ENCODE assay signal across 19 cellular contexts in genomic region chr20:14470977-14471642, GRCh38.
DNase-seq lines count a peak whose midpoint lies in the region; ATAC-seq and TF ChIP-seq lines count a peak whose summit lies in the region.
"Had no signal": no experiment of that assay in that cellular context is flagged by ENCODE, and none has a peak within 500 bp of the region (broad histone marks: within the 10 kb centered on the region; RNA-seq: fewer than 3 reads in every experiment).

No MANE protein-coding gene starts in this region.

- H3F3A ChIP-seq in neural progenitor cell (ENCODE audit: low read depth) = peaks cover 5% of the 10 kb centered on the region

- H3K27me3 Mint-ChIP-seq in neural progenitor cell (ENCODE audit: insufficient read depth, low read depth) = peaks cover 2% of the 10 kb centered on the region
- H3K27me3 Mint-ChIP-seq: CD4-positive, CD25-positive, alpha-beta regulatory T cell had no signal

- no peak overlapping the region for H3K27ac Mint-ChIP-seq in neural progenitor cell
- H3K27ac Mint-ChIP-seq: CD4-positive, CD25-positive, alpha-beta regulatory T cell had no signal

- H3K4me2 ChIP-seq in neural progenitor cell = peak overlapping the region; percentile 58

- no peaks in the 10 kb centered on the region for H4K20me1 ChIP-seq in neural progenitor cell (ENCODE audit: low read depth)

- H3K27ac ChIP-seq in SK-N-MC = no peak overlapping the region
- no peak overlapping the region for H3K27ac ChIP-seq in neural progenitor cell
- no peak overlapping the region for H3K27ac ChIP-seq in heart right ventricle
- H3K27ac ChIP-seq in heart left ventricle = no peak overlapping the region
- H3K27ac ChIP-seq: Peyer's patch, SJCRH30 had no signal

- H3K9me3 Mint-ChIP-seq in neural progenitor cell = peaks cover 19% of the 10 kb centered on the region

- H3K4me1 Mint-ChIP-seq in neural progenitor cell = peaks cover 2% of the 10 kb centered on the region
- H3K4me1 Mint-ChIP-seq: CD4-positive, CD25-positive, alpha-beta regulatory T cell had no signal

- intact Hi-C loops in heart right ventricle (cut with DNase I) = no loop called here
- intact Hi-C loops in heart left ventricle (cut with DNase I) = no loop called here

- TF ChIP-seq CTCF in neural progenitor cell (IDR thresholded peaks at IDR 0.05) (no peak), heart right ventricle (IDR thresholded peaks at IDR 0.05) (no peak), heart left ventricle (IDR thresholded peaks at IDR 0.05) (no peak)

- H3K27me3 ChIP-seq in neural progenitor cell = no peaks in the 10 kb centered on the region
- no peaks in the 10 kb centered on the region for H3K27me3 ChIP-seq in heart right ventricle
- no peaks in the 10 kb centered on the region for H3K27me3 ChIP-seq in heart left ventricle
- H3K27me3 ChIP-seq: BE2C, Peyer's patch, SJCRH30 had no signal

- H3K4me3 ChIP-seq in SK-N-MC (0 out of 2 replicates have a peak overlapping the region, but pooled peaks have one; percentile 12), neural progenitor cell (no peak overlapping the region), heart right ventricle (no peak overlapping the region), heart left ventricle (no peak overlapping the region)
- H3K4me3 ChIP-seq: Peyer's patch, SJCRH30 had no signal

- TF ChIP-seq POLR2A in heart left ventricle (IDR thresholded peaks at IDR 0.05) = no peak

- H3K36me3 ChIP-seq in SK-N-MC (ENCODE audit: insufficient read depth, low read length) = no peaks in the 10 kb centered on the region
- H3K36me3 ChIP-seq in neural progenitor cell = no peaks in the 10 kb centered on the region
- no peaks in the 10 kb centered on the region for H3K36me3 ChIP-seq in heart right ventricle
- no peaks in the 10 kb centered on the region for H3K36me3 ChIP-seq in heart left ventricle
- H3K36me3 ChIP-seq: BE2C, Peyer's patch, SJCRH30 had no signal

- ATAC-seq in heart right ventricle (no peak), heart left ventricle (no peak), HG03108 (IDR thresholded peaks at IDR 0.05; ENCODE audit: unreplicated experiment) (no peak)

- H3K4me1 ChIP-seq in neural progenitor cell = peaks cover 21% of the 10 kb centered on the region
- no peaks in the 10 kb centered on the region for H3K4me1 ChIP-seq in heart right ventricle
- no peaks in the 10 kb centered on the region for H3K4me1 ChIP-seq in heart left ventricle
- H3K4me1 ChIP-seq: BE2C, Peyer's patch, SJCRH30 had no signal

- peak overlapping the region; percentile 43 for H2AFZ ChIP-seq in neural progenitor cell (replicated peaks)

- WGBS in heart right ventricle, 2 donors = 88% methylated on average over 10 of the region's 10 CpGs
- 85 to 92% (median 86%) methylated on average over 9 to 10 of the region's 10 CpGs for WGBS in heart left ventricle, 4 donors

- DNase-seq in G401 (ENCODE audit: low spot score) = peak; percentile 24
- peak; percentile 5 for DNase-seq in NCI-H1436 (lab: John Stamatoyannopoulos, UW)
- DNase-seq in SK-N-MC (ENCODE audit: low read depth, low spot score) = no peak
- DNase-seq in neural progenitor cell (ENCODE audit: low spot score) = peak; percentile 15
- no peak for DNase-seq in heart right ventricle
- no peak for DNase-seq in CD1c-positive myeloid dendritic cell (ENCODE audit: extremely low spot score)
- no peak for DNase-seq in heart left ventricle
- DNase-seq: BE2C; CD4-positive, CD25-positive, alpha-beta regulatory T cell; DMS79; KG1; NCI-H1092; NCI-H1694; NCI-H2081 treated with DMSO at 0.1 percent for 48 hours; NK-92 treated with Interleukin-12 subunit alpha and Interleukin-12 subunit beta, amount 100 ng/mL, for 24 hours; SJCRH30; T-helper 1 cell had no signal

- H3K4me3 Mint-ChIP-seq in neural progenitor cell = no peak overlapping the region
- H3K4me3 Mint-ChIP-seq: CD4-positive, CD25-positive, alpha-beta regulatory T cell had no signal

- H3K36me3 Mint-ChIP-seq in neural progenitor cell = no peaks in the 10 kb centered on the region
- H3K36me3 Mint-ChIP-seq: CD4-positive, CD25-positive, alpha-beta regulatory T cell had no signal

- H3K79me2 ChIP-seq in neural progenitor cell (ENCODE audit: low read depth) = no peaks in the 10 kb centered on the region

- no peaks in the 10 kb centered on the region for H3K9me3 ChIP-seq in SK-N-MC (ENCODE audit: low read depth, low read length)
- H3K9me3 ChIP-seq in neural progenitor cell (ENCODE audit: low read depth) = no peaks in the 10 kb centered on the region
- H3K9me3 ChIP-seq in heart right ventricle = peaks cover 0 to 23% (median 0%) of the 10 kb centered on the region in 11 donors
- peaks cover 0 to 11% (median 0%) of the 10 kb centered on the region in 12 donors for H3K9me3 ChIP-seq in heart left ventricle
- H3K9me3 ChIP-seq: BE2C, Peyer's patch, SJCRH30 had no signal

- in situ Hi-C loops in G401 (cut with HindIII; ENCODE audit: low sequenced_read_pairs) = no loop called here

- no peak overlapping the region for H3K9ac ChIP-seq in SK-N-MC (ENCODE audit: insufficient read length)
- H3K9ac ChIP-seq in neural progenitor cell = no peak overlapping the region

Comparison
In these comparisons a context has a peak if more than half of its experiments do, and no peak if none do; other contexts are left out.
1. DNase-seq: peak in G401 (single experiment), NCI-H1436 (single experiment) and neural progenitor cell (single experiment); none in SK-N-MC (single experiment), heart right ventricle (0 of 2), CD1c-positive myeloid dendritic cell (single experiment) and heart left ventricle (0 of 5).